Comparison of ENCODE assay signal across 8 cellular contexts in genomic region chr3:94069242-94069813, GRCh38. TPM values are rescaled to one million over a fixed set of nuclear protein-coding genes. Genes with fewer than 3 reads are reported as not detected.
DNase-seq lines count a peak whose midpoint lies in the region; ATAC-seq and TF ChIP-seq lines count a peak whose summit lies in the region.

No MANE protein-coding gene starts in this region.

- H3K4me2 ChIP-seq in OCI-LY7 (ENCODE audit: low read length) = no peak overlapping the region

- BruUV-seq in OCI-LY7 (replicated peaks; lab: Mats Ljungman, UMichigan) = no TSS peak

- no peak overlapping the region for H3K27ac ChIP-seq in OCI-LY7 (ENCODE audit: low read depth, low read length, poor library complexity, severe bottlenecking)
- H3K27ac ChIP-seq in gastrocnemius medialis = no peak overlapping the region

- DNase-seq in activated naive CD4-positive, alpha-beta T cell treated with anti-CD3 and anti-CD28 coated beads, Interleukin-2, amount 50 U/mL, for 72 hours (ENCODE audit: low spot score in 2 of 2) = no peak
- peak; percentile 41 for DNase-seq in OCI-LY7 (ENCODE audit: low spot score)
- peak; percentile 13 for DNase-seq in epithelial cell of esophagus (ENCODE audit: low read depth)
- DNase-seq in gastrocnemius medialis = no peak
- no peak for DNase-seq in amygdala (lab: John Stamatoyannopoulos, UW)
- DNase-seq in DMS153 (lab: John Stamatoyannopoulos, UW) = no peak

- in situ Hi-C loops in gastrocnemius medialis (cut with MboI; ENCODE audit: low sequenced_read_pairs in 4 of 4) = loop anchor here in 2 of 4 donors (10.0 kb wide), 1 partner anchor 65 kb away; no protein-coding TSS in a partner anchor

- H3K9me3 Mint-ChIP-seq in activated naive CD4-positive, alpha-beta T cell treated with anti-CD3 and anti-CD28 coated beads, Interleukin-2, amount 50 U/mL, for 24 hours = no peaks in the 10 kb centered on the region
- peaks cover 0 to 18% of the 10 kb centered on the region in 2 donors for H3K9me3 Mint-ChIP-seq in activated naive CD4-positive, alpha-beta T cell treated with anti-CD3 and anti-CD28 coated beads, Interleukin-2, amount 50 U/mL, for 72 hours

- H2AFZ ChIP-seq in OCI-LY7 (ENCODE audit: low read length) = no peak overlapping the region

- CTCF ChIA-PET in OCI-LY7 (lab: Charles Lee; ENCODE audit: unreplicated experiment) = no interaction called here

- peaks cover 23% of the 10 kb centered on the region for H3K79me2 ChIP-seq in OCI-LY7 (ENCODE audit: insufficient read depth, low read depth, low read length)

- peaks cover 21% of the 10 kb centered on the region for H3K9me3 ChIP-seq in OCI-LY7 (ENCODE audit: low read length)
- H3K9me3 ChIP-seq in gastrocnemius medialis = no peaks in the 10 kb centered on the region

- POLR2A ChIA-PET in OCI-LY7 (lab: Charles Lee) = interaction anchor here (0.5 to 1.1 kb wide), 4 partner anchors 9 to 337 kb away, joined by 3 to 4 read pairs (median 4); partner anchors contain the start of gene ARL13B

- peaks cover 92% of the 10 kb centered on the region for H3K4me1 Mint-ChIP-seq in activated naive CD4-positive, alpha-beta T cell treated with anti-CD3 and anti-CD28 coated beads, Interleukin-2, amount 50 U/mL, for 24 hours

- H3K36me3 ChIP-seq in OCI-LY7 (ENCODE audit: insufficient read depth, low read length) = peaks cover 56% of the 10 kb centered on the region
- no peaks in the 10 kb centered on the region for H3K36me3 ChIP-seq in gastrocnemius medialis

- ATAC-seq in activated naive CD4-positive, alpha-beta T cell treated with anti-CD3 and anti-CD28 coated beads, Interleukin-2, amount 50 U/mL, for 72 hours = no peak
- ATAC-seq in gastrocnemius medialis (no peak), GM21381 (IDR thresholded peaks at IDR 0.05; ENCODE audit: unreplicated experiment) (no peak)

- H3K4me1 ChIP-seq in OCI-LY7 (ENCODE audit: insufficient read depth, low read length, poor library complexity, severe bottlenecking) (peaks cover 29% of the 10 kb centered on the region), gastrocnemius medialis (peaks cover 0 to 1% of the 10 kb centered on the region in 2 donors)

- peak overlapping the region; percentile 35 for H3K27ac Mint-ChIP-seq in activated naive CD4-positive, alpha-beta T cell treated with anti-CD3 and anti-CD28 coated beads, Interleukin-2, amount 50 U/mL, for 24 hours
- peak overlapping the region in 1 of 2 donors; percentile 39 for H3K27ac Mint-ChIP-seq in activated naive CD4-positive, alpha-beta T cell treated with anti-CD3 and anti-CD28 coated beads, Interleukin-2, amount 50 U/mL, for 72 hours

- no peaks in the 10 kb centered on the region for H4K20me1 ChIP-seq in OCI-LY7 (ENCODE audit: insufficient read depth, low read length)

- TF ChIP-seq CTCF in OCI-LY7 (conservative IDR thresholded peaks at IDR 0.05; ENCODE audit: low read length) (peak; percentile 90), epithelial cell of esophagus (IDR thresholded peaks at IDR 0.05; ENCODE audit: insufficient read depth, low read depth, low read length, missing control alignments) (peak; percentile 18), gastrocnemius medialis (IDR thresholded peaks at IDR 0.05 in 4 of 5, conservative IDR thresholded peaks at IDR 0.05 in 1 of 5) (peak in 3 of 5 experiments; percentile 38 to 62 (median 55))

- H3K27me3 Mint-ChIP-seq in activated naive CD4-positive, alpha-beta T cell treated with anti-CD3 and anti-CD28 coated beads, Interleukin-2, amount 50 U/mL, for 24 hours = no peaks in the 10 kb centered on the region

- no peak overlapping the region for H3K4me3 Mint-ChIP-seq in activated naive CD4-positive, alpha-beta T cell treated with anti-CD3 and anti-CD28 coated beads, Interleukin-2, amount 50 U/mL, for 24 hours

- intact Hi-C loops in OCI-LY7 (cut with micrococcal nuclease; ENCODE audit: unreplicated experiment) (loop anchor here (1.0 to 5.0 kb wide), 2 partner anchors 47 to 65 kb away; no protein-coding TSS in a partner anchor), gastrocnemius medialis (cut with DNase I; ENCODE audit: low total_unique reads) (loop anchor here (1.0 kb wide), 1 partner anchor 65 kb away; no protein-coding TSS in a partner anchor)

- no peak for TF ChIP-seq POLR2A in gastrocnemius medialis (IDR thresholded peaks at IDR 0.05)

- peaks cover 35% of the 10 kb centered on the region for H3K36me3 Mint-ChIP-seq in activated naive CD4-positive, alpha-beta T cell treated with anti-CD3 and anti-CD28 coated beads, Interleukin-2, amount 50 U/mL, for 24 hours
- peaks cover 32 to 58% of the 10 kb centered on the region in 2 donors for H3K36me3 Mint-ChIP-seq in activated naive CD4-positive, alpha-beta T cell treated with anti-CD3 and anti-CD28 coated beads, Interleukin-2, amount 50 U/mL, for 72 hours

- H3K9me2 ChIP-seq in OCI-LY7 (ENCODE audit: insufficient read depth, low read length) = no peaks in the 10 kb centered on the region

- no peak overlapping the region for H3K4me3 ChIP-seq in OCI-LY7 (ENCODE audit: low read depth, low read length, poor library complexity, severe bottlenecking)
- H3K4me3 ChIP-seq in epithelial cell of esophagus (ENCODE audit: low read length) = no peak overlapping the region
- H3K4me3 ChIP-seq in gastrocnemius medialis = no peak overlapping the region

- no peaks in the 10 kb centered on the region for H3K27me3 ChIP-seq in gastrocnemius medialis

RNA-seq across cellular contexts. Expression of gene NSUN3, which starts 6.5 kb away (rescaled TPM):
- total RNA-seq in activated naive CD4-positive, alpha-beta T cell treated with anti-CD3 and anti-CD28 coated beads, Interleukin-2, amount 50 U/mL, for 72 hours = 10 to 100 TPM; 18.3 to 27.1 TPM
- 10.4 and 16.4 TPM in 2 replicates for total RNA-seq in OCI-LY7 (2014; rRNA removed; shearing (Covaris generic))
- total RNA-seq in OCI-LY7 (2022) = 13.5 and 17.7 TPM in 2 replicates
- 1 to 10 TPM; 1.4 to 2.5 (median 2.1) TPM for total RNA-seq in gastrocnemius medialis

RNA-seq across cellular contexts. Expression of gene DHFR2, which starts 6.6 kb away (rescaled TPM):
- 1 to 10 TPM; 2.3 to 6.7 TPM for total RNA-seq in activated naive CD4-positive, alpha-beta T cell treated with anti-CD3 and anti-CD28 coated beads, Interleukin-2, amount 50 U/mL, for 72 hours
- 4.5 and 5.0 TPM in 2 replicates for total RNA-seq in OCI-LY7 (2014; rRNA removed; shearing (Covaris generic))
- total RNA-seq in OCI-LY7 (2022) = 5.7 and 8.2 TPM in 2 replicates
- total RNA-seq in gastrocnemius medialis = 1 to 10 TPM; 1.2 to 2.1 (median 1.4) TPM

RNA-seq across cellular contexts. Expression of gene STX19, which starts 40.9 kb away (rescaled TPM):
- not detected for total RNA-seq in activated naive CD4-positive, alpha-beta T cell treated with anti-CD3 and anti-CD28 coated beads, Interleukin-2, amount 50 U/mL, for 72 hours
- not detected in 2 replicates for total RNA-seq in OCI-LY7 (2014; rRNA removed; shearing (Covaris generic))
- not detected in 2 replicates for total RNA-seq in OCI-LY7 (2022)
- total RNA-seq in gastrocnemius medialis = not detected

Comparison
In these comparisons a context has a peak if more than half of its experiments do, and no peak if none do; other contexts are left out.
1. DNase-seq: peak in OCI-LY7 (single experiment) and epithelial cell of esophagus (single experiment); none in activated naive CD4-positive, alpha-beta T cell treated with anti-CD3 and anti-CD28 coated beads, Interleukin-2, amount 50 U/mL, for 72 hours (0 of 2), gastrocnemius medialis (0 of 2), amygdala (0 of 56) and DMS153 (single experiment).
2. CTCF ChIP-seq: peak in every context shown above with its lines; median percentile 90 in OCI-LY7; 55 in gastrocnemius medialis; 18 in epithelial cell of esophagus.